In the genomic region with DNA sequence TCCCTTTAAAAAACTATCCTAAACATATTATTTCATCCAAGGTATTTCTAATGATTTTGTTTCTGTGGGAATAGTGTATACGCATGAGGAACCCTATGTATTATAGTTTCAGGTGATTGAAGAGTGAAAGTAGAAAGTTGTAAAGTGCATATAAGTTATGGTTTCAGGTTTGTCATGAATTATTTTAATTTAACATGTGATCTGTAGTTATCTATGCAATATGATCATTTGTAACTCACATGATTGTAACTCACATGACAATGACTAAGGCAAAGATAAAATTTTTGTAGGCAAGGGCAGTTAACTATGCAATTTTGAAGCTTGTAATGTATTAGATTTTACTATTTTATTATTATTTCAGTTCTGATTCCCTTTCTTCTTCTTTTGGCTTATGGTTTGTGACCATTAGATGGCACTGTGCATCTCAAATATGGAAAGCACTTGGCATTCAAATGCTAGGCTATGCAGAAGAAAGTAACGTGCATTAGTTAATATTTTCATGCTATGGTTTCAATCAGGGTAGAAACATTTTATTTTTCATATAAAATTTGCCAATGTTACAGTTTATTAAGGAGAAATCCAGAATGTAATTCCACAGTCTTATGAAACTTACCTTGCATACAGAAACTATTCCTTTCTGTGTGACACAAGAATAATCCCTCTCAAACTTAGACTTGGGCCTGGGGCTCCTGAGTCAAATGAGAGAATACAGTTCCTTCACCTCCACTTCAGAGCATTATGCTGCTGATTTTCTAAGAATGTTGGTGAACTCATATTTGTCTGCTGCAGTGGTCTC, we compare ENCODE assay signal across 10 cellular contexts. TPM values are rescaled to one million over a fixed set of nuclear protein-coding genes. Genes with fewer than 3 reads are reported as not detected.
A peak's percentile ranks its signal among the peaks of the same experiment; 100 is the strongest.
DNase-seq lines count a peak whose midpoint lies in the region; ATAC-seq and TF ChIP-seq lines count a peak whose summit lies in the region.
"Had no signal": no experiment of that assay in that cellular context is flagged by ENCODE, and none has a peak within 500 bp of the region (broad histone marks: within the 10 kb centered on the region; RNA-seq: fewer than 3 reads in every experiment).

No MANE protein-coding gene starts in this region.

- H3K36me3 ChIP-seq in BJ (ENCODE audit: control insufficient read depth, insufficient read depth, low read length) (no peaks in the 10 kb centered on the region), body of pancreas (replicated peaks in 1 of 2; ENCODE audit: insufficient read depth in 1 of 2, low read depth in 2 of 2) (no peaks in the 10 kb centered on the region), left lung (no peaks in the 10 kb centered on the region)
- H3K36me3 ChIP-seq: SJSA1 had no signal

- no peak overlapping the region for H3K27ac ChIP-seq in body of pancreas
- H3K27ac ChIP-seq in left lung = no peak overlapping the region
- H3K27ac ChIP-seq: SJSA1, skin epidermis had no signal

- CTCF ChIA-PET in BJ (lab: Yijun Ruan, JAX) = interaction anchor here (1.0 to 3.2 kb wide), 7 partner anchors 10 to 541 kb away, joined by 3 to 21 read pairs (median 3); a partner anchor contains a TSS

- 24 to 28% methylated on average over 2 of the region's 2 CpGs for WGBS in body of pancreas, 2 donors

- H3K4me1 ChIP-seq in body of pancreas (no peaks in the 10 kb centered on the region), left lung (peaks cover 0 to 2% of the 10 kb centered on the region in 2 donors)
- H3K4me1 ChIP-seq: SJSA1 had no signal

- peaks cover 1% of the 10 kb centered on the region; the same call in 1 of the 2 replicates for H3K27me3 ChIP-seq in BJ (ENCODE audit: control insufficient read depth, insufficient read depth, low read length)
- H3K27me3 ChIP-seq in body of pancreas = no peaks in the 10 kb centered on the region
- H3K27me3 ChIP-seq in left lung = no peaks in the 10 kb centered on the region
- H3K27me3 ChIP-seq: SJSA1 had no signal

- no peak for TF ChIP-seq POLR2A in body of pancreas (IDR thresholded peaks at IDR 0.05)

- no peak for DNase-seq in BJ (ENCODE audit: low read depth)
- DNase-seq in GM12864 (ENCODE audit: low read depth) = no peak
- peak; percentile 93 for DNase-seq in NCI-H2029 treated with DMSO at 0.1 percent for 48 hours (lab: John Stamatoyannopoulos, UW)
- DNase-seq in body of pancreas = peak in 1 of 4 donors; percentile 9
- DNase-seq in left lung = no peak
- no peak for DNase-seq in ureter (ENCODE audit: low spot score)

- POLR2A ChIA-PET in BJ (lab: Charles Lee) = no interaction called here

- TF ChIP-seq CTCF in BJ (IDR thresholded peaks at IDR 0.05; ENCODE audit: insufficient read depth, low read depth, low read length) (peak; percentile 73), GM12864 (IDR thresholded peaks at IDR 0.05; ENCODE audit: low read depth, low read length, missing control alignments) (peak; percentile 45), body of pancreas (IDR thresholded peaks at IDR 0.05) (peak in 6 of 7 experiments; percentile 56 to 65 (median 60)), left lung (IDR thresholded peaks at IDR 0.05) (peak; percentile 41 to 60)

- H3K4me3 ChIP-seq in BJ (ENCODE audit: low read depth, low read length) (no peak overlapping the region), GM12864 (ENCODE audit: low read depth, low read length) (no peak overlapping the region), body of pancreas (no peak overlapping the region), left lung (no peak overlapping the region)
- H3K4me3 ChIP-seq: SJSA1, skin epidermis had no signal

- intact Hi-C loops in body of pancreas (cut with DNase I) (no loop called here), left lung (cut with DNase I) (loop anchor here in 1 of 2 donors (10.0 kb wide), 1 partner anchor 158 kb away; no protein-coding TSS in a partner anchor)

- no peak for ATAC-seq in body of pancreas
- ATAC-seq in left lung = peak; percentile 88
- no peak for ATAC-seq in HG03460 (IDR thresholded peaks at IDR 0.05; ENCODE audit: unreplicated experiment)
- ATAC-seq in HG02623 (IDR thresholded peaks at IDR 0.05; ENCODE audit: unreplicated experiment) = no peak

- H3K9me3 ChIP-seq in body of pancreas (no peaks in the 10 kb centered on the region), left lung (no peaks in the 10 kb centered on the region)
- H3K9me3 ChIP-seq: SJSA1 had no signal

RNA-seq across cellular contexts. Expression of a gene that starts 15.8 kb away (rescaled TPM):
- polyA plus RNA-seq in BJ (2011; rRNA removed) = 0.06 and 0.32 TPM in 2 replicates
- 0.05 and 0.14 TPM in 2 replicates for polyA minus RNA-seq in BJ (2011; rRNA and poly(A)+ RNA removed)
- total RNA-seq in body of pancreas (10 to 100 TPM; 14.5 to 30.4 TPM), left lung (10 to 100 TPM; 15.7 to 20.9 TPM), ureter (34.0 TPM)
- total RNA-seq: SJSA1 had no signal

RNA-seq across cellular contexts. Expression of a gene that starts 24.5 kb away (rescaled TPM):
- polyA plus RNA-seq in BJ (2011; rRNA removed) = 1.1 and 2.0 TPM in 2 replicates
- polyA minus RNA-seq in BJ (2011; rRNA and poly(A)+ RNA removed) = 0.98 and 1.3 TPM in 2 replicates
- 10 to 100 TPM; 18.2 to 82.4 TPM for total RNA-seq in body of pancreas
- total RNA-seq in left lung = 10 to 100 TPM; 35.2 to 48.8 TPM
- 90.2 TPM for total RNA-seq in ureter
